In genomic region chr7:89264126-89264525, GRCh38 we compare ENCODE assay signal across 10 cellular contexts.
"Had no signal": no experiment of that assay in that cellular context is flagged by ENCODE, and none has a peak within 500 bp of the region (broad histone marks: within the 10 kb centered on the region; RNA-seq: fewer than 3 reads in every experiment).

No MANE protein-coding gene starts in this region.

- H3K4me2 ChIP-seq: GM23338 had no signal

- H3K27ac ChIP-seq: GM23248 had no signal

- FAIRE-seq: H54 had no signal

- H3K9me3 ChIP-seq: HAP-1 had no signal

- ATAC-seq: GM23338, HCT116 had no signal

- H3K4me3 ChIP-seq: GM23248, GM23338, HAP-1 had no signal

- H3K9ac ChIP-seq: GM23248 had no signal

- H3K4me1 ChIP-seq: HAP-1 had no signal

- DNase-seq: GM23248, GOT3, H7, H9, HCEC 1CT, HFFc6 had no signal

- H2AFZ ChIP-seq: GM23248, GM23338 had no signal

- H3K36me3 ChIP-seq: HAP-1 had no signal
